ENCODE assay signal across 8 cellular contexts in the genomic region with DNA sequence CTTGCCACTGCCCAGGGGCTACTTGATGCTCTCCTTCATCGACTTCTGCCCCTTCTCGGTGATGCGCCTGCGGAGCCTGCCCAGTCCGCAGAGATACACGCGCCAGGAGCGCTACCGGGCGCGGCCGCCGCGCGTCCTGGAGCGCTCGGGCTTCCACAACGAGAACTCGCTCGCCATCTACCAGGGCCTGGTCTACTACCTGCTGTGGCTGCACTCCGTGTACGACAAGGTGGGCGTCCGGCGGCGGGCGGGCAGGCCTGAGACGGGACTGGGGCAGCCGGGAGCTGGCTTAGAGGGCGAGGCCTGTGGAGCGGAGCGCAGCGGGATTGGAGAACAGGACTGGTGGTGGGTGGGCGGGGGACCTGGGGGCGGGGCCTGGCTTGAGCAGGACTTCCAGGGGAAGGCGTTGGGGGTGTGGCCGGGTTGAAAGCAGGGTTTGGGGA. TPM values are rescaled to one million over a fixed set of nuclear protein-coding genes. Genes with fewer than 3 reads are reported as not detected.
A peak's percentile ranks its signal among the peaks of the same experiment; 100 is the strongest.
DNase-seq lines count a peak whose midpoint lies in the region; ATAC-seq and TF ChIP-seq lines count a peak whose summit lies in the region.

No MANE protein-coding gene starts in this region.

- H3K4me1 ChIP-seq in ES-I3 (ENCODE audit: insufficient read depth, low read length) (peaks cover 2% of the 10 kb centered on the region; the same call in 1 of the 2 replicates), OCI-LY1 (ENCODE audit: insufficient read depth, low read length, severe bottlenecking) (peaks cover 8% of the 10 kb centered on the region), esophagus squamous epithelium (peaks cover 3 to 22% (median 13%) of the 10 kb centered on the region in 3 donors), muscle layer of duodenum (ENCODE audit: control insufficient read depth in 1 of 2, insufficient read depth in 2 of 2, low read length in 2 of 2) (peaks cover 0 to 13% of the 10 kb centered on the region in 2 donors)

- H3K36me3 ChIP-seq in ES-I3 (ENCODE audit: insufficient read depth, low read length), result no peaks in the 10 kb centered on the region
- no peaks in the 10 kb centered on the region for H3K36me3 ChIP-seq in OCI-LY1 (ENCODE audit: insufficient read depth, low read length)
- no peaks in the 10 kb centered on the region for H3K36me3 ChIP-seq in esophagus squamous epithelium
- no peaks in the 10 kb centered on the region for H3K36me3 ChIP-seq in muscle layer of duodenum (ENCODE audit: control insufficient read depth in 1 of 2, insufficient read depth in 2 of 2, low read length in 2 of 2)

- no peaks in the 10 kb centered on the region for H3K9me3 Mint-ChIP-seq in activated T-cell treated with anti-CD3 and anti-CD28 coated beads, Interleukin-2, amount 50 U/mL, for 4 hours

- no peaks in the 10 kb centered on the region for H3K36me3 Mint-ChIP-seq in activated T-cell treated with anti-CD3 and anti-CD28 coated beads, Interleukin-2, amount 50 U/mL, for 4 hours (ENCODE audit: insufficient read depth)

- H4K20me1 ChIP-seq in OCI-LY1 (ENCODE audit: insufficient read depth, low read length), result no peaks in the 10 kb centered on the region

- H3K9me2 ChIP-seq in OCI-LY1 (ENCODE audit: low read depth, low read length), result no peaks in the 10 kb centered on the region

- peak; percentile 83 to 86 for ATAC-seq in activated T-cell treated with anti-CD3 and anti-CD28 coated beads, Interleukin-2, amount 50 U/mL, for 4 hours
- no peak for ATAC-seq in HG03520 (IDR thresholded peaks at IDR 0.05; ENCODE audit: unreplicated experiment)

- WGBS in esophagus squamous epithelium, 2 donors, result 3% methylated on average over 8 of the region's 37 CpGs; no CpG with 5 or more reads in 1 of the 2 donors

- TF ChIP-seq CTCF in HL-60 (IDR thresholded peaks at IDR 0.05; ENCODE audit: insufficient read depth, low read length), result no peak
- TF ChIP-seq CTCF in OCI-LY1 (IDR thresholded peaks at IDR 0.05; ENCODE audit: low read length), result no peak
- TF ChIP-seq CTCF in esophagus squamous epithelium (IDR thresholded peaks at IDR 0.05), result peak in 3 of 6 experiments; percentile 37 to 56 (median 47)

- H3K4me3 Mint-ChIP-seq in activated T-cell treated with anti-CD3 and anti-CD28 coated beads, Interleukin-2, amount 50 U/mL, for 4 hours, result peak overlapping the region; percentile 79

- TF ChIP-seq POLR2A in esophagus squamous epithelium (IDR thresholded peaks at IDR 0.05), result no peak

- H3K79me2 ChIP-seq in OCI-LY1 (ENCODE audit: insufficient read depth, low read length), result no peaks in the 10 kb centered on the region

- H3K27me3 ChIP-seq in HL-60 (ENCODE audit: insufficient read depth, poor library complexity, severe bottlenecking) (peaks cover 29% of the 10 kb centered on the region), OCI-LY1 (ENCODE audit: insufficient read depth, low read length) (peaks cover 12% of the 10 kb centered on the region; the same call in 1 of the 2 replicates), esophagus squamous epithelium (peaks cover 0 to 60% (median 0%) of the 10 kb centered on the region in 4 donors), muscle layer of duodenum (ENCODE audit: low read depth, low read length) (peaks cover 25% of the 10 kb centered on the region)

- peak overlapping the region; percentile 55 for H3K4me3 ChIP-seq in HL-60 (replicated peaks; ENCODE audit: insufficient read depth, low read length)
- peak overlapping the region; percentile 72 for H3K4me3 ChIP-seq in OCI-LY1 (ENCODE audit: low read depth, low read length, poor library complexity, severe bottlenecking)
- peak overlapping the region; percentile 50 to 81 (median 66) for H3K4me3 ChIP-seq in esophagus squamous epithelium
- peak overlapping the region; percentile 44 to 78 for H3K4me3 ChIP-seq in muscle layer of duodenum (ENCODE audit: low read depth in 1 of 2, low read length in 2 of 2)

- peaks cover 3% of the 10 kb centered on the region for H3K27me3 Mint-ChIP-seq in activated T-cell treated with anti-CD3 and anti-CD28 coated beads, Interleukin-2, amount 50 U/mL, for 4 hours (ENCODE audit: low read depth)

- H3F3A ChIP-seq in OCI-LY1 (ENCODE audit: insufficient read depth, low read length), result no peaks in the 10 kb centered on the region

- H3K4me2 ChIP-seq in OCI-LY1 (ENCODE audit: low read length), result peak overlapping the region; percentile 95

- H3K27ac ChIP-seq in HL-60 (replicated peaks) (no peak overlapping the region), OCI-LY1 (ENCODE audit: low read depth, low read length, poor library complexity, severe bottlenecking) (no peak overlapping the region), esophagus squamous epithelium (peak overlapping the region; percentile 56 to 86 (median 84)), muscle layer of duodenum (ENCODE audit: low read length) (no peak overlapping the region)

- H3K9ac ChIP-seq in ES-I3 (ENCODE audit: low read depth, low read length), result peak overlapping the region; percentile 53; the same call in 1 of the 2 replicates
- H3K9ac ChIP-seq in OCI-LY1 (ENCODE audit: low read length), result no peak overlapping the region; the same call in 1 of the 2 replicates

- peaks cover 11% of the 10 kb centered on the region for H3K4me1 Mint-ChIP-seq in activated T-cell treated with anti-CD3 and anti-CD28 coated beads, Interleukin-2, amount 50 U/mL, for 4 hours (ENCODE audit: low read depth)

- intact Hi-C loops in esophagus squamous epithelium (cut with DNase I), result no loop called here

- H3K9me3 ChIP-seq in ES-I3 (ENCODE audit: control insufficient read depth, insufficient read depth, low read length) (no peaks in the 10 kb centered on the region; the same call in 1 of the 2 replicates), OCI-LY1 (ENCODE audit: low read length) (no peaks in the 10 kb centered on the region), esophagus squamous epithelium (no peaks in the 10 kb centered on the region), muscle layer of duodenum (ENCODE audit: control insufficient read depth in 1 of 2, low read length in 2 of 2) (no peaks in the 10 kb centered on the region)

- peak in 1 of 2 experiments; percentile 42 for DNase-seq in HL-60 (ENCODE audit: low read depth in 1 of 2, low spot score in 1 of 2)
- peak; percentile 45 for DNase-seq in activated T-cell treated with anti-CD3 and anti-CD28 coated beads, Interleukin-2, amount 50 U/mL, for 4 hours
- DNase-seq in esophagus squamous epithelium (lab: John Stamatoyannopoulos, UW), result peak; percentile 27
- DNase-seq in stimulated activated CD8-positive, alpha-beta memory T cell treated with anti-CD3 and anti-CD28 coated beads, Interleukin-7, amount 100 ng/mL, for 48 hours (ENCODE audit: extremely low read depth in 1 of 2, low read depth in 1 of 2), result peak; percentile 52 to 78

- no peak overlapping the region for H2AFZ ChIP-seq in OCI-LY1 (ENCODE audit: low read length)

RNA-seq across cellular contexts. Expression of a gene that starts 12.7 kb away (rescaled TPM):
- total RNA-seq in activated T-cell treated with anti-CD3 and anti-CD28 coated beads, Interleukin-2, amount 50 U/mL, for 4 hours, result 100 to 1,000 TPM; 331 to 368 (median 337) TPM
- 100 to 1,000 TPM; 172 to 231 (median 197) TPM for total RNA-seq in esophagus squamous epithelium

RNA-seq across cellular contexts. Expression of a gene that starts 26.0 kb away (rescaled TPM):
- 1 to 10 TPM; 2.4 to 3.1 (median 3.0) TPM for total RNA-seq in activated T-cell treated with anti-CD3 and anti-CD28 coated beads, Interleukin-2, amount 50 U/mL, for 4 hours
- 1 to 10 TPM in 2 of 4 donors, under 1 TPM in 2; 0.19 to 5.3 (median 1.1) TPM for total RNA-seq in esophagus squamous epithelium

RNA-seq across cellular contexts. Expression of a gene that starts 26.2 kb away (rescaled TPM):
- under 1 TPM in 2 of 3 donors, not detected in 1; 0.11 TPM for total RNA-seq in activated T-cell treated with anti-CD3 and anti-CD28 coated beads, Interleukin-2, amount 50 U/mL, for 4 hours
- total RNA-seq in esophagus squamous epithelium, result under 1 TPM in 1 of 4 donors, not detected in 3; 0.15 TPM

RNA-seq across cellular contexts. Expression of a gene that starts 26.8 kb away (rescaled TPM):
- total RNA-seq in activated T-cell treated with anti-CD3 and anti-CD28 coated beads, Interleukin-2, amount 50 U/mL, for 4 hours, result under 1 TPM; 0.46 to 0.74 (median 0.57) TPM
- total RNA-seq in esophagus squamous epithelium, result under 1 TPM in 3 of 4 donors, not detected in 1; 0.15 to 0.38 (median 0.35) TPM

RNA-seq across cellular contexts. Expression of a gene that starts 41.2 kb away (rescaled TPM):
- 10 to 100 TPM; 22.7 to 27.5 (median 24.5) TPM for total RNA-seq in activated T-cell treated with anti-CD3 and anti-CD28 coated beads, Interleukin-2, amount 50 U/mL, for 4 hours
- 10 to 100 TPM; 14.4 to 40.0 (median 21.2) TPM for total RNA-seq in esophagus squamous epithelium

Comparison
In these comparisons a context has a peak if more than half of its experiments do, and no peak if none do; other contexts are left out.
1. H3K27ac ChIP-seq: peak in esophagus squamous epithelium (4 of 4); none in HL-60 (single experiment), OCI-LY1 (single experiment) and muscle layer of duodenum (single experiment).
2. Peak in every context shown above with its lines, with median percentiles within 50 percentile points of each other: H3K4me3 ChIP-seq.